Comparison of ENCODE assay signal across 8 cellular contexts in genomic region chr16:87582221-87582965, GRCh38. TPM values are rescaled to one million over a fixed set of nuclear protein-coding genes. Genes with fewer than 3 reads are reported as not detected.
A peak's percentile ranks its signal among the peaks of the same experiment; 100 is the strongest.
DNase-seq lines count a peak whose midpoint lies in the region; ATAC-seq, FAIRE-seq and TF ChIP-seq lines count a peak whose summit lies in the region.

No MANE protein-coding gene starts in this region.

- no peak overlapping the region for H4K8ac ChIP-seq in mesendoderm (ENCODE audit: low read depth, low read length)

- H3K36me3 ChIP-seq in HCT116 (ENCODE audit: control insufficient read depth in 1 of 2, insufficient read depth in 2 of 2, low read length in 2 of 2) (no peaks in the 10 kb centered on the region), keratinocyte (ENCODE audit: control insufficient read depth in 2 of 2, extremely low read depth in 1 of 2, insufficient read depth in 2 of 2, low read length in 2 of 2) (no peaks in the 10 kb centered on the region), smooth muscle cell (ENCODE audit: low read depth) (no peaks in the 10 kb centered on the region), mesendoderm (ENCODE audit: control insufficient read depth, insufficient read depth, low read length) (no peaks in the 10 kb centered on the region)

- WGBS in smooth muscle cell (ENCODE audit: low lambda C conversion rate), result 35% methylated on average over 33 of the region's 33 CpGs
- no CpG with 5 or more reads among the region's 33 CpGs for WGBS in mesendoderm (ENCODE audit: extremely low coverage, insufficient coverage, low lambda C conversion rate)

- H3K56ac ChIP-seq in mesendoderm (ENCODE audit: low read length), result no peak overlapping the region

- no peak overlapping the region for H2BK120ac ChIP-seq in mesendoderm (ENCODE audit: low read depth, low read length)

- FAIRE-seq in keratinocyte (lab: Jason Lieb, UNC), result no peak

- dilution Hi-C loops in keratinocyte (cut with MboI; ENCODE audit: extremely low pct_ligation_motif_present, low sequenced_read_pairs), result no loop called here

- no peak overlapping the region for H4K5ac ChIP-seq in mesendoderm (ENCODE audit: low read length)

- no peak overlapping the region for H3K4ac ChIP-seq in mesendoderm (ENCODE audit: low read depth, low read length)

- no peak overlapping the region for H3K4me3 ChIP-seq in HCT116 (replicated peaks in 1 of 2; ENCODE audit: low read depth in 1 of 2, low read length in 2 of 2)
- peak overlapping the region in 1 of 2 donors; percentile 34 for H3K4me3 ChIP-seq in cardiac fibroblast (replicated peaks in 1 of 2; ENCODE audit: low read depth in 2 of 2, low read length in 2 of 2)
- no peak overlapping the region for H3K4me3 ChIP-seq in keratinocyte (ENCODE audit: control insufficient read depth in 2 of 3, extremely low read depth in 1 of 3, insufficient read depth in 2 of 3, low read depth in 1 of 3, low read length in 3 of 3)
- no peak overlapping the region for H3K4me3 ChIP-seq in smooth muscle cell
- no peak overlapping the region for H3K4me3 ChIP-seq in mesendoderm (ENCODE audit: low read length)

- peak overlapping the region; percentile 44 for H3K4me2 ChIP-seq in HCT116 (ENCODE audit: low read length)
- peak overlapping the region; percentile 34 for H3K4me2 ChIP-seq in keratinocyte (ENCODE audit: control insufficient read depth, extremely low read depth, insufficient read depth, low read depth, low read length)
- H3K4me2 ChIP-seq in smooth muscle cell, result peak overlapping the region; percentile 72
- H3K4me2 ChIP-seq in mesendoderm (ENCODE audit: low read length), result no peak overlapping the region

- no peaks in the 10 kb centered on the region for H3K9me1 ChIP-seq in keratinocyte (ENCODE audit: control insufficient read depth, extremely low read depth, insufficient read depth, low read length)

- TF ChIP-seq CTCF in HCT116 (IDR thresholded peaks at IDR 0.05 in 2 of 3, conservative IDR thresholded peaks at IDR 0.05 in 1 of 3; ENCODE audit: borderline replicate concordance in 1 of 3, insufficient read depth in 1 of 3, low read depth in 2 of 3, low read length in 2 of 3), result no peak
- TF ChIP-seq CTCF in cardiac fibroblast (IDR thresholded peaks at IDR 0.05; ENCODE audit: low read depth, low read length), result no peak
- TF ChIP-seq CTCF in keratinocyte (optimal IDR thresholded peaks at IDR 0.05 in 1 of 3, IDR thresholded peaks at IDR 0.05 in 1 of 3, conservative IDR thresholded peaks at IDR 0.05 in 1 of 3; ENCODE audit: extremely low read depth in 1 of 3, insufficient read depth in 2 of 3, low read length in 3 of 3), result no peak
- no peak for TF ChIP-seq CTCF in smooth muscle cell (IDR thresholded peaks at IDR 0.05; ENCODE audit: borderline replicate concordance, insufficient read depth, poor library complexity, severe bottlenecking)

- DNase-seq in HCT116 (ENCODE audit: low read depth, low spot score), result no peak
- peak; percentile 85 to 94 for DNase-seq in cardiac fibroblast (ENCODE audit: low read depth in 2 of 2)
- DNase-seq in keratinocyte (ENCODE audit: low read depth, low spot score), result no peak
- peak; percentile 43 for DNase-seq in smooth muscle cell (lab: John Stamatoyannopoulos, UW; ENCODE audit: unreplicated experiment)
- DNase-seq in NCI-H187 treated with DMSO at 0.1 percent for 48 hours (lab: John Stamatoyannopoulos, UW), result no peak
- DNase-seq in mesendoderm, result no peak

- RAD21 ChIA-PET in HCT116 (lab: Charles Lee; ENCODE audit: low non-redundant PET in 1 of 2, low total read pairs in 2 of 2, uncharacterized antibody in 2 of 2, unreplicated experiment in 2 of 2), result interaction anchor here (0.8 to 1.4 kb wide), 2 partner anchors 53 to 54 kb away, joined by 3 to 4 read pairs; no protein-coding TSS in a partner anchor

- no peaks in the 10 kb centered on the region for H3K9me2 ChIP-seq in HCT116 (ENCODE audit: insufficient read depth)

- H3K27ac ChIP-seq in HCT116 (ENCODE audit: low read depth, low read length), result no peak overlapping the region; the same call in 1 of the 2 replicates
- H3K27ac ChIP-seq in keratinocyte (ENCODE audit: control insufficient read depth, insufficient read depth, low read length), result no peak overlapping the region
- peak overlapping the region; percentile 99 for H3K27ac ChIP-seq in smooth muscle cell (ENCODE audit: low read depth)
- H3K27ac ChIP-seq in mesendoderm (ENCODE audit: low read depth, low read length), result no peak overlapping the region

- no peak overlapping the region for H3K18ac ChIP-seq in mesendoderm (ENCODE audit: low read length)

- H2AFZ ChIP-seq in HCT116 (ENCODE audit: low read depth, low read length, poor library complexity, severe bottlenecking) (no peak overlapping the region), keratinocyte (ENCODE audit: control insufficient read depth, low read length) (no peak overlapping the region), smooth muscle cell (ENCODE audit: low read depth) (peak overlapping the region; percentile 6)

- no peak for TF ChIP-seq RAD21 in HCT116 (IDR thresholded peaks at IDR 0.05; ENCODE audit: low read depth)

- H4K20me1 ChIP-seq in HCT116 (ENCODE audit: insufficient read depth) (no peaks in the 10 kb centered on the region), keratinocyte (ENCODE audit: control insufficient read depth, extremely low read depth, insufficient read depth, low read length) (no peaks in the 10 kb centered on the region), smooth muscle cell (ENCODE audit: low read depth) (no peaks in the 10 kb centered on the region)

- no TSS peak for BruUV-seq in HCT116 (replicated peaks; lab: Mats Ljungman, UMichigan)

- ATAC-seq in HCT116, result 0 out of 2 replicates have a peak, but pooled peaks have one; percentile 24
- ATAC-seq in GM18505 (IDR thresholded peaks at IDR 0.05; ENCODE audit: unreplicated experiment), result no peak
- no peak for ATAC-seq in HG02852 (IDR thresholded peaks at IDR 0.05; ENCODE audit: unreplicated experiment)

- no peak overlapping the region for H2AK5ac ChIP-seq in mesendoderm (ENCODE audit: low read length)

- TF ChIP-seq POLR2A in HCT116 (IDR thresholded peaks at IDR 0.05; ENCODE audit: borderline replicate concordance, extremely low read depth, insufficient read depth, insufficient read length) (no peak), GM18505 (IDR thresholded peaks at IDR 0.05; ENCODE audit: borderline replicate concordance, extremely low read depth, insufficient read depth, insufficient read length) (no peak)

- intact Hi-C loops in HCT116 (cut with micrococcal nuclease), result no loop called here

- no peak overlapping the region for H3K23ac ChIP-seq in mesendoderm (ENCODE audit: low read length)

- H3K79me1 ChIP-seq in mesendoderm (ENCODE audit: low read length), result no peaks in the 10 kb centered on the region

- H3K9me3 ChIP-seq in HCT116 (ENCODE audit: control insufficient read depth in 1 of 2, insufficient read depth in 1 of 2, low read depth in 1 of 2, low read length in 2 of 2) (no peaks in the 10 kb centered on the region), keratinocyte (ENCODE audit: control insufficient read depth, low read depth, low read length) (no peaks in the 10 kb centered on the region), smooth muscle cell (replicated peaks; ENCODE audit: low read depth) (no peaks in the 10 kb centered on the region)

- H3K4me1 ChIP-seq in HCT116 (ENCODE audit: control insufficient read depth in 1 of 2, insufficient read depth in 2 of 2, low read length in 2 of 2) (peaks cover 12 to 22% of the 10 kb centered on the region in 2 experiments), keratinocyte (ENCODE audit: control insufficient read depth, extremely low read depth, insufficient read depth, low read length) (peaks cover 5% of the 10 kb centered on the region), smooth muscle cell (ENCODE audit: low read depth) (peaks cover 24% of the 10 kb centered on the region), mesendoderm (ENCODE audit: control insufficient read depth, low read depth, low read length) (no peaks in the 10 kb centered on the region)

- H3K9ac ChIP-seq in HCT116 (ENCODE audit: low read length) (no peak overlapping the region), keratinocyte (ENCODE audit: control insufficient read depth, extremely low read depth, insufficient read depth, low read length) (no peak overlapping the region), smooth muscle cell (ENCODE audit: low read depth) (peak overlapping the region; percentile 91), mesendoderm (ENCODE audit: low read length) (no peak overlapping the region)

- peaks cover 38% of the 10 kb centered on the region for H3F3A ChIP-seq in smooth muscle cell (ENCODE audit: low read depth)

- H2BK5ac ChIP-seq in mesendoderm (ENCODE audit: low read length), result no peak overlapping the region

- POLR2A ChIA-PET in HCT116 (lab: Charles Lee), result interaction anchor here (1.1 kb wide), 1 partner anchor 53 kb away, joined by 6 read pairs; no protein-coding TSS in a partner anchor

- no peak overlapping the region for H2BK15ac ChIP-seq in mesendoderm (replicated peaks; ENCODE audit: low read depth)

- H3K79me2 ChIP-seq in HCT116 (ENCODE audit: insufficient read depth, low read length), result no peaks in the 10 kb centered on the region
- no peaks in the 10 kb centered on the region for H3K79me2 ChIP-seq in keratinocyte (ENCODE audit: control insufficient read depth, insufficient read depth, low read length)
- H3K79me2 ChIP-seq in smooth muscle cell (ENCODE audit: low read depth), result no peaks in the 10 kb centered on the region
- H3K79me2 ChIP-seq in mesendoderm (ENCODE audit: control insufficient read depth, insufficient read depth, low read length), result no peaks in the 10 kb centered on the region

- H3K27me3 ChIP-seq in HCT116 (ENCODE audit: insufficient read depth, low read length) (no peaks in the 10 kb centered on the region), keratinocyte (ENCODE audit: control insufficient read depth, extremely low read depth, insufficient read depth, low read length) (peaks cover 34% of the 10 kb centered on the region), smooth muscle cell (ENCODE audit: low read depth) (no peaks in the 10 kb centered on the region), mesendoderm (ENCODE audit: insufficient read depth, low read length, poor library complexity) (no peaks in the 10 kb centered on the region)

- CTCF ChIA-PET in HCT116 (lab: Charles Lee), result interaction anchor here (1.2 to 1.5 kb wide), 3 partner anchors 10 to 54 kb away, joined by 3 to 12 read pairs (median 7); no protein-coding TSS in a partner anchor

RNA-seq across cellular contexts. Expression of gene JPH3, which starts 19.9 kb away (rescaled TPM):
- total RNA-seq in HCT116 (2021; ENCODE audit: unreplicated experiment) (0.10 TPM), smooth muscle cell (2.4 and 4.9 TPM in 2 replicates)
- polyA plus RNA-seq in HCT116 (2012), result 0.09 TPM in 2 replicates
- polyA plus RNA-seq in keratinocyte (0.01 TPM in 2 of 3 replicates, not detected in the other), smooth muscle cell (2.1 and 4.3 TPM in 2 replicates)
- polyA plus RNA-seq in keratinocyte (2011; ENCODE audit: low read depth), result not detected
- polyA plus RNA-seq in keratinocyte (2011; cell fraction: cytosol; rRNA removed), result 0.02 and 0.06 TPM in 2 replicates
- 0.03 and 0.13 TPM in 2 replicates for polyA plus RNA-seq in keratinocyte (2011; cell fraction: nucleus; rRNA removed)
- 0.03 TPM in 1 of 2 replicates, not detected in the other for polyA plus RNA-seq in keratinocyte (2012; ENCODE audit: low replicate concordance)
- polyA minus RNA-seq in keratinocyte, result not detected in 3 replicates
- polyA minus RNA-seq in keratinocyte (2011; cell fraction: cytosol; rRNA and poly(A)+ RNA removed), result not detected
- 0.21 TPM in 1 of 2 replicates, not detected in the other for polyA minus RNA-seq in keratinocyte (2011; cell fraction: nucleus; rRNA and poly(A)+ RNA removed)
- polyA plus RNA-seq in mesendoderm (2013, experiment 1 of 2), result 9.3 TPM
- polyA plus RNA-seq in mesendoderm (2013, experiment 2 of 2), result 10.2 TPM

Comparison
In these comparisons a context has a peak if more than half of its experiments do, and no peak if none do; other contexts are left out.
1. DNase-seq: peak in cardiac fibroblast (2 of 2) and smooth muscle cell (single experiment); none in HCT116 (single experiment), keratinocyte (single experiment), NCI-H187 treated with DMSO at 0.1 percent for 48 hours (single experiment) and mesendoderm (single experiment).